In genomic region chrX:72253686-72254085, GRCh38 we compare ENCODE assay signal across 23 cellular contexts. TPM values are rescaled to one million over a fixed set of nuclear protein-coding genes. Genes with fewer than 3 reads are reported as not detected.
A peak's percentile ranks its signal among the peaks of the same experiment; 100 is the strongest.
DNase-seq lines count a peak whose midpoint lies in the region; FAIRE-seq and TF ChIP-seq lines count a peak whose summit lies in the region.
"Had no signal": no experiment of that assay in that cellular context is flagged by ENCODE, and none has a peak within 500 bp of the region (broad histone marks: within the 10 kb centered on the region; RNA-seq: fewer than 3 reads in every experiment).

No MANE protein-coding gene starts in this region.

- no peak overlapping the region for H3K4me2 ChIP-seq in astrocyte (ENCODE audit: low read length)
- H3K4me2 ChIP-seq: BLaER1 had no signal

- H3K4me3 Mint-ChIP-seq in astrocyte (ENCODE audit: unreplicated experiment) = no peak overlapping the region
- H3K4me3 Mint-ChIP-seq: B cell; CD4-positive, CD25-positive, alpha-beta regulatory T cell; CD8-positive, alpha-beta T cell; HFFc6 had no signal

- peak; percentile 96 for FAIRE-seq in astrocyte (lab: Jason Lieb, UNC)
- FAIRE-seq: A204.1, G401.6, GM12892 had no signal

- no peak overlapping the region for H2AFZ ChIP-seq in astrocyte (ENCODE audit: low read depth, low read length)

- no peak overlapping the region for H3K9ac ChIP-seq in astrocyte (ENCODE audit: low read length)
- H3K9ac ChIP-seq: BLaER1 had no signal

- H3K4me1 ChIP-seq in astrocyte (ENCODE audit: insufficient read depth, low read length) (peaks cover 11% of the 10 kb centered on the region), SJCRH30 (peaks cover 5% of the 10 kb centered on the region)
- H3K4me1 ChIP-seq: BLaER1, Caco-2 had no signal

- no peaks in the 10 kb centered on the region for H3K36me3 Mint-ChIP-seq in astrocyte (ENCODE audit: low read depth, unreplicated experiment)
- H3K36me3 Mint-ChIP-seq: CD8-positive, alpha-beta T cell had no signal

- H3K79me2 ChIP-seq in astrocyte (ENCODE audit: insufficient read depth, low read length) = no peaks in the 10 kb centered on the region

- no peak for TF ChIP-seq CTCF in astrocyte (IDR thresholded peaks at IDR 0.05; ENCODE audit: insufficient read depth, low read depth, low read length)

- no peak overlapping the region for H3K4me3 ChIP-seq in astrocyte (ENCODE audit: insufficient read depth, low read depth, low read length)
- H3K4me3 ChIP-seq in SJCRH30 = no peak overlapping the region
- H3K4me3 ChIP-seq: BLaER1 had no signal

- no peaks in the 10 kb centered on the region for H3K9me3 ChIP-seq in astrocyte (ENCODE audit: insufficient read depth, low read depth, low read length)
- no peaks in the 10 kb centered on the region for H3K9me3 ChIP-seq in SJCRH30 (replicated peaks)
- H3K9me3 ChIP-seq: BLaER1, Caco-2 had no signal

- peaks cover 4% of the 10 kb centered on the region for H3K27me3 ChIP-seq in astrocyte (ENCODE audit: insufficient read depth, low read length)
- H3K27me3 ChIP-seq in SJCRH30 = no peaks in the 10 kb centered on the region
- H3K27me3 ChIP-seq: BLaER1 had no signal

- H3K4me1 Mint-ChIP-seq in astrocyte (ENCODE audit: low read depth, unreplicated experiment) = peaks cover 11% of the 10 kb centered on the region
- H3K4me1 Mint-ChIP-seq: B cell had no signal

- H3K27ac ChIP-seq in astrocyte (ENCODE audit: low read depth, low read length) (no peak overlapping the region), SJCRH30 (no peak overlapping the region)
- H3K27ac ChIP-seq: 22Rv1, BLaER1, C4-2B had no signal

- peak; percentile 24 for DNase-seq in DMS53 (lab: John Stamatoyannopoulos, UW)
- DNase-seq in DMS53 treated with DMSO at 0.1 percent for 48 hours (lab: John Stamatoyannopoulos, UW; ENCODE audit: unreplicated experiment) = no peak
- DNase-seq in astrocyte (ENCODE audit: low read depth) = no peak
- DNase-seq in kidney glomerular epithelial cell (lab: John Stamatoyannopoulos, UW) = peak; percentile 25
- DNase-seq in renal cortical epithelial cell (ENCODE audit: low read depth) = peak; percentile 70
- DNase-seq in NCI-H226 = no peak
- DNase-seq in SJCRH30 = no peak
- DNase-seq in activated naive CD4-positive, alpha-beta T cell treated with anti-CD3 and anti-CD28 coated beads, Interleukin-2, amount 50 U/mL, for 16 hours = no peak
- DNase-seq: Caco-2; CD4-positive, CD25-positive, alpha-beta regulatory T cell; CD8-positive, alpha-beta T cell; DMS153; DND-41; H9; HFFc6 had no signal

- H3K36me3 ChIP-seq in astrocyte (ENCODE audit: insufficient read depth, low read length) = no peaks in the 10 kb centered on the region
- H3K36me3 ChIP-seq in SJCRH30 = no peaks in the 10 kb centered on the region
- H3K36me3 ChIP-seq: BLaER1 had no signal

- H3K27ac Mint-ChIP-seq in astrocyte (ENCODE audit: unreplicated experiment) = no peak overlapping the region
- H3K27ac Mint-ChIP-seq: B cell; CD4-positive, CD25-positive, alpha-beta regulatory T cell; CD8-positive, alpha-beta T cell; HFFc6 had no signal

- H4K20me1 ChIP-seq in astrocyte (ENCODE audit: insufficient read depth, low read length) = no peaks in the 10 kb centered on the region
- H4K20me1 ChIP-seq: BLaER1 had no signal

- H3K27me3 Mint-ChIP-seq in astrocyte (ENCODE audit: low read depth, unreplicated experiment) = peaks cover 5% of the 10 kb centered on the region

- no peaks in the 10 kb centered on the region for H3K9me3 Mint-ChIP-seq in astrocyte (ENCODE audit: unreplicated experiment)
- H3K9me3 Mint-ChIP-seq: CD4-positive, CD25-positive, alpha-beta regulatory T cell; CD8-positive, alpha-beta T cell; GM23338; HFFc6 had no signal

RNA-seq across cellular contexts. Expression of gene ERCC6L, which starts 14.9 kb away (rescaled TPM):
- total RNA-seq in astrocyte = 0.55 and 1.0 TPM in 2 replicates
- 0.25 and 4.0 TPM in 2 replicates for total RNA-seq in renal cortical epithelial cell
- total RNA-seq in SJCRH30 (2014; rRNA removed; shearing (Covaris generic)) = 34.8 and 36.6 TPM in 2 replicates

RNA-seq across cellular contexts. Expression of gene RPS4X, which starts 23.4 kb away (rescaled TPM):
- 565 and 626 TPM in 2 replicates for total RNA-seq in astrocyte
- 686 and 1,020 TPM in 2 replicates for total RNA-seq in renal cortical epithelial cell
- total RNA-seq in SJCRH30 (2014; rRNA removed; shearing (Covaris generic)) = 2,769 and 2,773 TPM in 2 replicates

RNA-seq across cellular contexts. Expression of gene CITED1, which starts 52.0 kb away (rescaled TPM):
- total RNA-seq in astrocyte (0.75 TPM in 1 of 2 replicates, not detected in the other), renal cortical epithelial cell (not detected in 2 replicates)
- total RNA-seq in SJCRH30 (2014; rRNA removed; shearing (Covaris generic)) = 8.1 TPM in 2 replicates
- total RNA-seq: B cell; CD8-positive, alpha-beta T cell had no signal

Comparison
In these comparisons a context has a peak if more than half of its experiments do, and no peak if none do; other contexts are left out.
1. DNase-seq: peak in DMS53 (single experiment), kidney glomerular epithelial cell (single experiment) and renal cortical epithelial cell (single experiment); none in DMS53 treated with DMSO at 0.1 percent for 48 hours (single experiment), astrocyte (single experiment), NCI-H226 (single experiment), SJCRH30 (0 of 2) and activated naive CD4-positive, alpha-beta T cell treated with anti-CD3 and anti-CD28 coated beads, Interleukin-2, amount 50 U/mL, for 16 hours (single experiment).